15 cellular contexts compared by ENCODE assay signal in the genomic region with DNA sequence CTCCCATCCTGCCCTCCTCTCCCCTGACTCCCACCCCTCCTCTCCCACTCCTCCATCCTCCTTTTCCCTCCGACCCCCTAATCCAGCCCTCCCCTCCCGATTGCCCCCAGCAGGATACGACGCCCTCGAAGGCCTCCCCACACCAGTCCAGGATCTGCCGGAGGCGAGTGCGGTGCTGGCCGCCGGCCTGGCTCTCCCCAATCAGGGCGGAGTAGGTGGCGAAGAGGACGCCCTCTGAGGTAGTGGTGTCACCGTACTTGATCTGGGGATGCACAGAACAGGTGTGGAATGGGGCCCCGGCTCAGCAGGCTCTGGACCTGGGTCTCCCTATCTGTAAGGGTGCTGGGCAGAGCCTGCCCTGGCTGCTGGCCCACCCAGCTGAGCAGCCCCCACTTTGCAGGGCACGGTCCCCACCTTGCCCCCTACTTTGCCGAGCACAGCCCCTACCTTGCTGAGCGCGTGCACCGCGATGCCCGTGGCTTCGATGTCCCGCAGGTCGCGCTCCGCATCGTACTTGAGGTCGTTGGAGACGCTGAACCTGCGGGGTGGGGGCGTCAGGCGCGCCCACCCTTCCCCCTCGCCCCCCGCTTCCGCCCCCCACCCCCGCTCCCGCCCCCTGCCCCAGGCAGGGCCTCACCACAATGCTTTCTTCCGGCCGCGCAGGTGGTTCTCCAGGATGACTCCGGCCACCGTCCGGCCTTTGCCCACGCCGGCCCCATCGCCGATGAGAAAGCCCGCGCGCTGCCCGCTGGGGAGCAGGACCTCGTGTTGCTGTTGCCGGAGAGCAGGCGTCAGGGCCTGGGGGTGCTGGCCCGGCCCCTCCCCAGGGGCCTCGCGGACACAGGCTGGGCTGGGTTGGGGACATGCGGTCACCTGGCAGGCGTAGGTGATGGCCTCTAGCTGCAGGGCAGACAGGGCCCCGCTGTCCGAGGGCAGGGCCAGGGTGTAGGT.
"Had no signal": no experiment of that assay in that cellular context is flagged by ENCODE, and none has a peak within 500 bp of the region (broad histone marks: within the 10 kb centered on the region; RNA-seq: fewer than 3 reads in every experiment).

No MANE protein-coding gene starts in this region.

- H3K9me3 ChIP-seq: heart right ventricle, left ventricle myocardium inferior, psoas muscle, stomach, thoracic aorta had no signal

- H3K27me3 Mint-ChIP-seq: activated CD4-positive, alpha-beta T cell treated with anti-CD3 and anti-CD28 coated beads, Interleukin-2, amount 10 ng/mL, durations not matched to agents 7 days and 5 days; activated CD8-positive, alpha-beta memory T cell treated with anti-CD3 and anti-CD28 coated beads, Interleukin-2, amount 10 ng/mL, durations not matched to agents 7 days and 5 days; activated naive CD8-positive, alpha-beta T cell treated with anti-CD3 and anti-CD28 coated beads, Interleukin-2, amount 10 ng/mL, durations not matched to agents 7 days and 5 days had no signal

- FAIRE-seq: frontal cortex, islet of Langerhans had no signal

- H3K27me3 ChIP-seq: heart right ventricle, stomach had no signal

- H3K4me3 Mint-ChIP-seq: activated CD4-positive, alpha-beta T cell treated with anti-CD3 and anti-CD28 coated beads, Interleukin-2, amount 10 ng/mL, durations not matched to agents 7 days and 5 days; activated CD8-positive, alpha-beta memory T cell treated with anti-CD3 and anti-CD28 coated beads, Interleukin-2, amount 10 ng/mL, durations not matched to agents 7 days and 5 days; activated naive CD8-positive, alpha-beta T cell treated with anti-CD3 and anti-CD28 coated beads, Interleukin-2, amount 10 ng/mL, durations not matched to agents 7 days and 5 days; nephron progenitor cell had no signal

- H3K27ac ChIP-seq: heart right ventricle, left ventricle myocardium inferior, psoas muscle, thoracic aorta, VCaP had no signal

- H3K4me1 Mint-ChIP-seq: activated CD4-positive, alpha-beta T cell treated with anti-CD3 and anti-CD28 coated beads, Interleukin-2, amount 10 ng/mL, durations not matched to agents 7 days and 5 days; activated naive CD8-positive, alpha-beta T cell treated with anti-CD3 and anti-CD28 coated beads, Interleukin-2, amount 10 ng/mL, durations not matched to agents 7 days and 5 days had no signal

- H3K9me3 Mint-ChIP-seq: activated CD4-positive, alpha-beta T cell treated with anti-CD3 and anti-CD28 coated beads, Interleukin-2, amount 10 ng/mL, durations not matched to agents 7 days and 5 days; activated naive CD8-positive, alpha-beta T cell treated with anti-CD3 and anti-CD28 coated beads, Interleukin-2, amount 10 ng/mL, durations not matched to agents 7 days and 5 days; nephron progenitor cell had no signal

- H3K4me1 ChIP-seq: left ventricle myocardium inferior had no signal

- H3K4me3 ChIP-seq: heart right ventricle, left ventricle myocardium inferior, psoas muscle, thoracic aorta had no signal

- DNase-seq: activated gamma-delta T cell treated with Interleukin-2 at 50 U/mL for 16 hours; activated naive CD8-positive, alpha-beta T cell treated with anti-CD3 and anti-CD28 coated beads, Interleukin-2, amount 10 ng/mL, durations not matched to agents 7 days and 5 days; left ventricle myocardium inferior; stimulated activated CD4-positive, alpha-beta T cell treated with anti-CD3 and anti-CD28 coated beads, Interleukin-4, amount 100 ng/mL, for 1 hour; T-helper 9 cell had no signal

- H3K27ac Mint-ChIP-seq: activated CD8-positive, alpha-beta memory T cell treated with anti-CD3 and anti-CD28 coated beads, Interleukin-2, amount 10 ng/mL, durations not matched to agents 7 days and 5 days; activated naive CD8-positive, alpha-beta T cell treated with anti-CD3 and anti-CD28 coated beads, Interleukin-2, amount 10 ng/mL, durations not matched to agents 7 days and 5 days; nephron progenitor cell had no signal
